In the genomic region with DNA sequence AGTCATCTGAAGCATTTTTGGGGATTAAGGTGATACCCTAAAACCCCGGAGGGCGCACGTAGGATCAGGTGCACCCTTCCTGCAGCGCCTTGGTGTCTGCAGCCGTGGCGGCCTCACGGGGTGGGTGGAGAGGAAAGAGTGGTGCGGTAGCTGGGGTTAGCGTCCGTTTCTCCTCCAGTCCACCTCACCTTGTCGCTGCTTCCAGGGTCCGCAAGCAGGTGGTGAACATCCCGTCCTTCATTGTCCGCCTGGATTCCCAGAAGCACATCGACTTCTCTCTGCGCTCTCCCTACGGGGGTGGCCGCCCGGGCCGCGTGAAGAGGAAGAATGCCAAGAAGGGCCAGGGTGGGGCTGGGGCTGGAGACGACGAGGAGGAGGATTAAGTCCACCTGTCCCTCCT, we compare ENCODE assay signal across 9 cellular contexts. TPM values are rescaled to one million over a fixed set of nuclear protein-coding genes. Genes with fewer than 3 reads are reported as not detected.
DNase-seq lines count a peak whose midpoint lies in the region; ATAC-seq and TF ChIP-seq lines count a peak whose summit lies in the region.
"Not testable (repeated sequence)": the region's sequence is repeated elsewhere in the genome, so short reads cannot be mapped to it uniquely, and the experiment has no call there.
"Had no signal": no experiment of that assay in that cellular context is flagged by ENCODE, and none has a peak within 500 bp of the region (broad histone marks: within the 10 kb centered on the region; RNA-seq: fewer than 3 reads in every experiment).

No MANE protein-coding gene starts in this region.

- H3K27ac ChIP-seq in CD4-positive, alpha-beta T cell (ENCODE audit: low read depth, low read length): not testable (repeated sequence)
- H3K27ac ChIP-seq in esophagus squamous epithelium: peak overlapping the region in 3 of 4 donors; percentile 22 to 92 (median 76)

- H3K9me3 Mint-ChIP-seq in CD4-positive, alpha-beta T cell; activated B cell treated with CpG ODN at 0.5 μM for 24 hours; activated naive CD8-positive, alpha-beta T cell treated with anti-CD3 and anti-CD28 coated beads, Interleukin-2, amount 10 ng/mL, durations not matched to agents 7 days and 5 days; stimulated activated memory B cell treated with anti-CD40 and anti-IgM and Interleukin-4, amounts not matched to agents 10 μg/mL and 1 μg/mL and 100 μg/mL, for 72 hours: not testable (repeated sequence)

- peak overlapping the region; percentile 84 for H3K27ac Mint-ChIP-seq in CD4-positive, alpha-beta T cell
- not testable (repeated sequence) for H3K27ac Mint-ChIP-seq in activated B cell treated with CpG ODN at 0.5 μM for 24 hours; activated naive CD8-positive, alpha-beta T cell treated with anti-CD3 and anti-CD28 coated beads, Interleukin-2, amount 10 ng/mL, durations not matched to agents 7 days and 5 days
- peak overlapping the region; percentile 83 for H3K27ac Mint-ChIP-seq in stimulated activated memory B cell treated with anti-CD40 and anti-IgM and Interleukin-4, amounts not matched to agents 10 μg/mL and 1 μg/mL and 100 μg/mL, for 72 hours

- H3K27me3 Mint-ChIP-seq in CD4-positive, alpha-beta T cell; activated B cell treated with CpG ODN at 0.5 μM for 24 hours; activated naive CD8-positive, alpha-beta T cell treated with anti-CD3 and anti-CD28 coated beads, Interleukin-2, amount 10 ng/mL, durations not matched to agents 7 days and 5 days; stimulated activated memory B cell treated with anti-CD40 and anti-IgM and Interleukin-4, amounts not matched to agents 10 μg/mL and 1 μg/mL and 100 μg/mL, for 72 hours: not testable (repeated sequence)

- H3K27me3 ChIP-seq in CD4-positive, alpha-beta T cell (ENCODE audit: control insufficient read depth, insufficient read depth, low read length); esophagus squamous epithelium; mononuclear cell (ENCODE audit: insufficient read depth, low read length): not testable (repeated sequence)

- TF ChIP-seq POLR2A in esophagus squamous epithelium (IDR thresholded peaks at IDR 0.05): not testable (repeated sequence)

- peak overlapping the region; percentile 20 for H3K4me3 Mint-ChIP-seq in CD4-positive, alpha-beta T cell
- H3K4me3 Mint-ChIP-seq in activated B cell treated with CpG ODN at 0.5 μM for 24 hours: peak overlapping the region; percentile 36
- peak overlapping the region; percentile 41 for H3K4me3 Mint-ChIP-seq in activated naive CD8-positive, alpha-beta T cell treated with anti-CD3 and anti-CD28 coated beads, Interleukin-2, amount 10 ng/mL, durations not matched to agents 7 days and 5 days
- H3K4me3 Mint-ChIP-seq in stimulated activated memory B cell treated with anti-CD40 and anti-IgM and Interleukin-4, amounts not matched to agents 10 μg/mL and 1 μg/mL and 100 μg/mL, for 72 hours: peak overlapping the region; percentile 53

- DNase-seq in CD4-positive, alpha-beta T cell; activated B cell treated with CpG ODN at 0.5 μM for 24 hours; activated naive CD8-positive, alpha-beta T cell treated with anti-CD3 and anti-CD28 coated beads, Interleukin-2, amount 10 ng/mL, durations not matched to agents 7 days and 5 days; esophagus squamous epithelium (lab: John Stamatoyannopoulos, UW): not testable (repeated sequence)

- peaks cover 78% of the 10 kb centered on the region for H3K4me1 Mint-ChIP-seq in CD4-positive, alpha-beta T cell (ENCODE audit: low read depth)
- peaks cover 88% of the 10 kb centered on the region for H3K4me1 Mint-ChIP-seq in activated B cell treated with CpG ODN at 0.5 μM for 24 hours
- H3K4me1 Mint-ChIP-seq in activated naive CD8-positive, alpha-beta T cell treated with anti-CD3 and anti-CD28 coated beads, Interleukin-2, amount 10 ng/mL, durations not matched to agents 7 days and 5 days: peaks cover 73% of the 10 kb centered on the region
- peaks cover 92% of the 10 kb centered on the region for H3K4me1 Mint-ChIP-seq in stimulated activated memory B cell treated with anti-CD40 and anti-IgM and Interleukin-4, amounts not matched to agents 10 μg/mL and 1 μg/mL and 100 μg/mL, for 72 hours

- H3K4me3 ChIP-seq in esophagus squamous epithelium: peak overlapping the region in 1 of 4 donors; percentile 35
- peak overlapping the region; percentile 13 for H3K4me3 ChIP-seq in mononuclear cell (ENCODE audit: low read length)

- intact Hi-C loops in CD4-positive, alpha-beta T cell (cut with DNase I, micrococcal nuclease): loop anchor here in 1 of 2 experiments (10.0 kb wide), 1 partner anchor 258 kb away; the partner anchor contains the start of gene LENG9
- intact Hi-C loops in activated B cell treated with CpG ODN at 0.5 μM for 24 hours (cut with micrococcal nuclease); esophagus squamous epithelium (cut with DNase I): not testable (repeated sequence)

- TF ChIP-seq CTCF in CD4-positive, alpha-beta T cell (IDR thresholded peaks at IDR 0.05); activated B cell treated with CpG ODN at 0.5 μM for 24 hours (IDR thresholded peaks at IDR 0.05); esophagus squamous epithelium (IDR thresholded peaks at IDR 0.05): not testable (repeated sequence)

- 74 to 76% methylated on average over 9 to 14 of the region's 23 CpGs for WGBS in esophagus squamous epithelium, 2 donors

- CTCF ChIA-PET in CD4-positive, alpha-beta T cell (lab: Charles Lee); activated B cell treated with CpG ODN at 0.5 μM for 24 hours (lab: Charles Lee): not testable (repeated sequence)

- H3K4me1 ChIP-seq in esophagus squamous epithelium (peaks cover 39 to 87% (median 67%) of the 10 kb centered on the region in 3 donors), mononuclear cell (ENCODE audit: insufficient read depth, low read length) (peaks cover 100% of the 10 kb centered on the region)

- peaks cover 65% of the 10 kb centered on the region for H3K36me3 Mint-ChIP-seq in CD4-positive, alpha-beta T cell (ENCODE audit: low read depth)
- peaks cover 85% of the 10 kb centered on the region for H3K36me3 Mint-ChIP-seq in activated B cell treated with CpG ODN at 0.5 μM for 24 hours (ENCODE audit: low read depth)
- peaks cover 46% of the 10 kb centered on the region for H3K36me3 Mint-ChIP-seq in activated naive CD8-positive, alpha-beta T cell treated with anti-CD3 and anti-CD28 coated beads, Interleukin-2, amount 10 ng/mL, durations not matched to agents 7 days and 5 days
- peaks cover 78% of the 10 kb centered on the region for H3K36me3 Mint-ChIP-seq in stimulated activated memory B cell treated with anti-CD40 and anti-IgM and Interleukin-4, amounts not matched to agents 10 μg/mL and 1 μg/mL and 100 μg/mL, for 72 hours

- POLR2A ChIA-PET in CD4-positive, alpha-beta T cell (lab: Charles Lee): interaction anchor here (0.7 to 8.7 kb wide), 3 partner anchors 17 to 171 kb away, joined by 3 to 75 read pairs (median 6); partner anchors contain the start of genes CNOT3, MBOAT7 and TSEN34
- POLR2A ChIA-PET in activated B cell treated with CpG ODN at 0.5 μM for 24 hours (lab: Charles Lee): interaction anchor here (0.7 to 5.2 kb wide), 6 partner anchors 8 to 34 kb away, joined by 3 to 69 read pairs (median 4); partner anchors contain the start of genes MBOAT7, TMC4 and TSEN34
- POLR2A ChIA-PET in activated naive CD8-positive, alpha-beta T cell treated with anti-CD3 and anti-CD28 coated beads, Interleukin-2, amount 10 ng/mL, durations not matched to agents 7 days and 5 days (lab: Charles Lee): not testable (repeated sequence)

- peaks cover 34 to 68% (median 37%) of the 10 kb centered on the region in 3 donors for H3K36me3 ChIP-seq in esophagus squamous epithelium

- ATAC-seq in CD4-positive, alpha-beta T cell (ENCODE audit: poor library complexity); activated B cell treated with CpG ODN at 0.5 μM for 24 hours (ENCODE audit: low read depth); activated naive CD8-positive, alpha-beta T cell treated with anti-CD3 and anti-CD28 coated beads, Interleukin-2, amount 10 ng/mL, durations not matched to agents 7 days and 5 days (ENCODE audit: low read depth); stimulated activated memory B cell treated with anti-CD40 and anti-IgM and Interleukin-4, amounts not matched to agents 10 μg/mL and 1 μg/mL and 100 μg/mL, for 72 hours: not testable (repeated sequence)

- not testable (repeated sequence) for H3K9me3 ChIP-seq in CD4-positive, alpha-beta T cell (ENCODE audit: control insufficient read depth, low read length); esophagus squamous epithelium; mononuclear cell (ENCODE audit: low read depth, low read length)

RNA-seq across cellular contexts. Expression of gene RPS9, which starts 6.5 kb away (rescaled TPM):
- total RNA-seq in CD4-positive, alpha-beta T cell: 1,000 to 10,000 TPM; 2,017 to 2,050 TPM
- total RNA-seq in activated B cell treated with CpG ODN at 0.5 μM for 24 hours (1,946 and 2,185 TPM in 2 replicates), esophagus squamous epithelium (1,000 to 10,000 TPM; 1,466 to 2,803 (median 2,105) TPM), mononuclear cell (2,589 TPM)
- 1,000 to 10,000 TPM; 1,098 to 1,155 TPM for total RNA-seq in activated naive CD8-positive, alpha-beta T cell treated with anti-CD3 and anti-CD28 coated beads, Interleukin-2, amount 10 ng/mL, durations not matched to agents 7 days and 5 days

RNA-seq across cellular contexts. Expression of gene LILRB3, which starts 15.6 kb away (rescaled TPM):
- 1 to 10 TPM; 1.1 to 1.3 TPM for total RNA-seq in CD4-positive, alpha-beta T cell
- total RNA-seq in activated B cell treated with CpG ODN at 0.5 μM for 24 hours (0.37 and 1.1 TPM in 2 replicates), esophagus squamous epithelium (10 to 100 TPM in 1 of 4 donors, 1 to 10 TPM in 2, not detected in 1; 7.8 to 18.8 (median 8.3) TPM), mononuclear cell (51.4 TPM)
- 1 to 10 TPM in 1 of 2 experiments, under 1 TPM in 1; 0.74 to 1.3 TPM for total RNA-seq in activated naive CD8-positive, alpha-beta T cell treated with anti-CD3 and anti-CD28 coated beads, Interleukin-2, amount 10 ng/mL, durations not matched to agents 7 days and 5 days
- total RNA-seq: chondrocyte, epithelial cell of proximal tubule, OCI-LY7 had no signal

RNA-seq across cellular contexts. Expression of gene TSEN34, which starts 16.1 kb away (rescaled TPM):
- 1 to 10 TPM; 8.4 to 8.6 TPM for total RNA-seq in CD4-positive, alpha-beta T cell
- total RNA-seq in activated B cell treated with CpG ODN at 0.5 μM for 24 hours: 15.0 and 19.4 TPM in 2 replicates
- 10 to 100 TPM; 16.3 to 17.4 TPM for total RNA-seq in activated naive CD8-positive, alpha-beta T cell treated with anti-CD3 and anti-CD28 coated beads, Interleukin-2, amount 10 ng/mL, durations not matched to agents 7 days and 5 days
- total RNA-seq in esophagus squamous epithelium: 10 to 100 TPM; 56.1 to 70.9 (median 64.4) TPM
- total RNA-seq in mononuclear cell: 15.5 TPM

RNA-seq across cellular contexts. Expression of gene MBOAT7, which starts 17.8 kb away (rescaled TPM):
- 10 to 100 TPM; 13.7 to 18.0 TPM for total RNA-seq in CD4-positive, alpha-beta T cell
- total RNA-seq in activated B cell treated with CpG ODN at 0.5 μM for 24 hours (15.2 and 21.4 TPM in 2 replicates), esophagus squamous epithelium (10 to 100 TPM; 32.2 to 56.2 (median 40.8) TPM), mononuclear cell (30.3 TPM)
- total RNA-seq in activated naive CD8-positive, alpha-beta T cell treated with anti-CD3 and anti-CD28 coated beads, Interleukin-2, amount 10 ng/mL, durations not matched to agents 7 days and 5 days: 10 to 100 TPM; 49.0 to 52.2 TPM

RNA-seq across cellular contexts. Expression of gene TMC4, which starts 34.2 kb away (rescaled TPM):
- total RNA-seq in CD4-positive, alpha-beta T cell: 1 to 10 TPM in 1 of 2 experiments, under 1 TPM in 1; 0.84 to 1.5 TPM
- not detected in 2 replicates for total RNA-seq in activated B cell treated with CpG ODN at 0.5 μM for 24 hours
- 1 to 10 TPM; 1.7 to 3.0 TPM for total RNA-seq in activated naive CD8-positive, alpha-beta T cell treated with anti-CD3 and anti-CD28 coated beads, Interleukin-2, amount 10 ng/mL, durations not matched to agents 7 days and 5 days
- 10 to 100 TPM in 3 of 4 donors, 1 to 10 TPM in 1; 4.0 to 45.6 (median 17.5) TPM for total RNA-seq in esophagus squamous epithelium
- total RNA-seq in mononuclear cell: 0.31 TPM
- total RNA-seq: OCI-LY7 had no signal
